16 cellular contexts compared by ENCODE assay signal in genomic region chr7:21603972-21604749, GRCh38.
DNase-seq lines count a peak whose midpoint lies in the region; ATAC-seq, FAIRE-seq and TF ChIP-seq lines count a peak whose summit lies in the region.
"Had no signal": no experiment of that assay in that cellular context is flagged by ENCODE, and none has a peak within 500 bp of the region (broad histone marks: within the 10 kb centered on the region; RNA-seq: fewer than 3 reads in every experiment).

No MANE protein-coding gene starts in this region.

- FAIRE-seq in GM12878 (lab: Jason Lieb, UNC), result no peak
- FAIRE-seq: H54, K562 had no signal

- intact Hi-C loops in GM12878 (cut with micrococcal nuclease; ENCODE audit: unreplicated experiment), result no loop called here

- SMC1A ChIA-PET in GM12878 (lab: Charles Lee; ENCODE audit: uncharacterized antibody, unreplicated experiment), result interaction anchor here (0.9 to 2.3 kb wide), 5 partner anchors 17 to 163 kb away, joined by 3 to 8 read pairs (median 3); no protein-coding TSS in a partner anchor

- ATAC-seq in CD4-positive, CD25-positive, alpha-beta regulatory T cell (ENCODE audit: low read depth in 2 of 2), result no peak
- ATAC-seq in HG03175 (IDR thresholded peaks at IDR 0.05; ENCODE audit: unreplicated experiment) (peak; percentile 42), GM12878 (peak; percentile 68), GM18858 (IDR thresholded peaks at IDR 0.05; ENCODE audit: unreplicated experiment) (no peak), HG03135 (IDR thresholded peaks at IDR 0.05; ENCODE audit: unreplicated experiment) (no peak)
- ATAC-seq: K562 had no signal

- BruUV-seq in GM12878 (replicated peaks; lab: Mats Ljungman, UMichigan), result no TSS peak

- RAD21 ChIA-PET in GM12878 (lab: Charles Lee; ENCODE audit: unreplicated experiment), result interaction anchor here (1.2 kb wide), 1 partner anchor 25 kb away, joined by 3 read pairs; no protein-coding TSS in a partner anchor

- H3K9me3 Mint-ChIP-seq in CD4-positive, CD25-positive, alpha-beta regulatory T cell, result peaks cover 0 to 2% (median 0%) of the 10 kb centered on the region in 7 donors

- peaks cover 5 to 19% (median 13%) of the 10 kb centered on the region in 4 donors for H3K4me1 Mint-ChIP-seq in CD4-positive, CD25-positive, alpha-beta regulatory T cell

- WGBS in GM12878 (ENCODE audit: insufficient coverage, insufficient replicate concordance, low lambda C conversion rate, missing lambda C conversion rate), result 0% methylated on average over 5 of the region's 5 CpGs

- H3K36me3 ChIP-seq in CD4-positive, CD25-positive, alpha-beta regulatory T cell (ENCODE audit: control insufficient read depth, insufficient read depth, low read length), result no peaks in the 10 kb centered on the region
- no peaks in the 10 kb centered on the region for H3K36me3 ChIP-seq in GM12878 (ENCODE audit: control insufficient read depth in 2 of 2, insufficient read depth in 2 of 2, low read length in 1 of 2)

- H3K4me2 ChIP-seq in GM12878 (ENCODE audit: control insufficient read depth, insufficient read depth), result peak overlapping the region; percentile 38; the same call in 1 of the 2 replicates
- H3K4me2 ChIP-seq: smooth muscle cell had no signal

- peaks cover 7% of the 10 kb centered on the region for H3K4me1 ChIP-seq in CD4-positive, CD25-positive, alpha-beta regulatory T cell (ENCODE audit: control insufficient read depth, insufficient read depth, low read length, poor library complexity, severe bottlenecking)
- H3K4me1 ChIP-seq in GM12878 (ENCODE audit: control insufficient read depth, insufficient read depth, low read length), result peaks cover 3% of the 10 kb centered on the region; the same call in 1 of the 2 replicates

- H3K27ac ChIP-seq in CD4-positive, CD25-positive, alpha-beta regulatory T cell (ENCODE audit: insufficient read depth, low read length, poor library complexity, severe bottlenecking), result no peak overlapping the region
- no peak overlapping the region for H3K27ac ChIP-seq in GM12878 (ENCODE audit: control insufficient read depth, insufficient read depth)
- H3K27ac ChIP-seq: dorsolateral prefrontal cortex had no signal

- peak overlapping the region; percentile 21 for H2AFZ ChIP-seq in GM12878 (ENCODE audit: control insufficient read depth, low read depth, low read length)

- in situ Hi-C loops in GM13976 (cut with MboI; ENCODE audit: low sequenced_read_pairs, unreplicated experiment) (no loop called here), GM12878 (cut with MboI) (no loop called here)

- no peak for TF ChIP-seq EP300 in GM12878 (IDR thresholded peaks at IDR 0.05; ENCODE audit: borderline replicate concordance in 1 of 2, control insufficient read depth in 1 of 2, low read depth in 2 of 2, low read length in 2 of 2)

- POLR2A ChIA-PET in GM12878 (lab: Charles Lee), result interaction anchor here (0.5 kb wide), 1 partner anchor 222 kb away, joined by 3 read pairs; no protein-coding TSS in a partner anchor

- no peak for TF ChIP-seq POLR2A in GM12878 (IDR thresholded peaks at IDR 0.05; ENCODE audit: low read depth, low read length)

- H3K4me3 Mint-ChIP-seq in CD4-positive, CD25-positive, alpha-beta regulatory T cell, result peak overlapping the region in 2 of 4 donors; percentile 16 to 28

- TF ChIP-seq CTCF in GM13976 (IDR thresholded peaks at IDR 0.05; ENCODE audit: borderline replicate concordance, control extremely low read depth, extremely low read depth, insufficient read depth, missing control alignments) (no peak), GM12878 (IDR thresholded peaks at IDR 0.05 in 2 of 3, conservative IDR thresholded peaks at IDR 0.05 in 1 of 3; ENCODE audit: control insufficient read depth in 2 of 3, extremely low read depth in 1 of 3, insufficient read depth in 1 of 3, low read depth in 3 of 3, low read length in 3 of 3) (no peak)

- H3K27me3 ChIP-seq in CD4-positive, CD25-positive, alpha-beta regulatory T cell (ENCODE audit: control insufficient read depth, insufficient read depth, low read length), result no peaks in the 10 kb centered on the region
- H3K27me3 ChIP-seq in GM12878 (replicated peaks in 1 of 2; ENCODE audit: control insufficient read depth in 2 of 2, insufficient read depth in 2 of 2, low read length in 1 of 2), result no peaks in the 10 kb centered on the region; a peak in 1 of 4 replicates

- no peaks in the 10 kb centered on the region for H3K79me2 ChIP-seq in GM12878 (ENCODE audit: control insufficient read depth, insufficient read depth, low read length)

- peak overlapping the region in 1 of 3 donors; percentile 43 for H3K27ac Mint-ChIP-seq in CD4-positive, CD25-positive, alpha-beta regulatory T cell

- H3K9ac ChIP-seq in GM12878 (ENCODE audit: control insufficient read depth, insufficient read depth, low read length), result no peak overlapping the region

- no peaks in the 10 kb centered on the region for H4K20me1 ChIP-seq in GM12878 (ENCODE audit: control insufficient read depth, insufficient read depth)

- CTCF ChIA-PET in GM12878 (lab: Yijun Ruan, JAX), result no interaction called here

- TF ChIP-seq RAD21 in GM12878 (IDR thresholded peaks at IDR 0.05; ENCODE audit: insufficient read depth, low read depth, low read length), result no peak

- H3K27me3 Mint-ChIP-seq in CD4-positive, CD25-positive, alpha-beta regulatory T cell, result no peaks in the 10 kb centered on the region

- H3K36me3 Mint-ChIP-seq in CD4-positive, CD25-positive, alpha-beta regulatory T cell, result no peaks in the 10 kb centered on the region

- no peaks in the 10 kb centered on the region for H3K9me3 ChIP-seq in CD4-positive, CD25-positive, alpha-beta regulatory T cell (ENCODE audit: control insufficient read depth in 2 of 2, low read length in 2 of 2)
- no peaks in the 10 kb centered on the region; the same call in 2 of the 3 replicates for H3K9me3 ChIP-seq in GM12878 (replicated peaks; ENCODE audit: control insufficient read depth, insufficient read depth, low read length)

- peak overlapping the region; percentile 45 for H3K4me3 ChIP-seq in CD4-positive, CD25-positive, alpha-beta regulatory T cell (ENCODE audit: low read depth, low read length)
- no peak overlapping the region for H3K4me3 ChIP-seq in GM12878
- H3K4me3 ChIP-seq: dorsolateral prefrontal cortex, K562, smooth muscle cell had no signal

- peak in 1 of 3 donors; percentile 8 for DNase-seq in CD4-positive, CD25-positive, alpha-beta regulatory T cell
- DNase-seq in GM13976 (ENCODE audit: low spot score) (peak; percentile 15), GM12878 (ENCODE audit: low read depth, low spot score) (peak; percentile 7), hepatic stellate cell (ENCODE audit: low spot score) (no peak), NCI-H446 treated with DMSO at 0.1 percent for 48 hours (lab: John Stamatoyannopoulos, UW) (no peak)
- DNase-seq: activated CD8-positive, alpha-beta memory T cell treated with anti-CD3 and anti-CD28 coated beads, Interleukin-2, amount 50 U/mL, for 48 hours; DMS53; dorsolateral prefrontal cortex; NCI-H1417; posterior cingulate gyrus had no signal

TF ChIP-seq in GM12878, 131 proteins besides CTCF, POLR2A, EP300 and RAD21:
- TF ChIP-seq IKZF2 (IDR thresholded peaks at IDR 0.05) (peak in 1 of 2 experiments; percentile 13; a peak in 1 of 4 replicates), IKZF1 (conservative IDR thresholded peaks at IDR 0.05) (0 out of 2 replicates have a peak, but pooled peaks have one; percentile 17), MTA2 (IDR thresholded peaks at IDR 0.05; ENCODE audit: low read depth) (0 out of 2 replicates have a peak, but pooled peaks have one; percentile 10), EED (IDR thresholded peaks at IDR 0.05; ENCODE audit: low read depth) (peak; percentile 44; the same call in 1 of the 2 replicates), ATF2 (IDR thresholded peaks at IDR 0.05; ENCODE audit: low read length) (no peak), JUNB (IDR thresholded peaks at IDR 0.05) (peak; percentile 8; the same call in 1 of the 2 replicates)
- TF ChIP-seq, protein P1, sequence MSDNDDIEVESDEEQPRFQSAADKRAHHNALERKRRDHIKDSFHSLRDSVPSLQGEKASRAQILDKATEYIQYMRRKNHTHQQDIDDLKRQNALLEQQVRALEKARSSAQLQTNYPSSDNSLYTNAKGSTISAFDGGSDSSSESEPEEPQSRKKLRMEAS (IDR thresholded peaks at IDR 0.05; ENCODE audit: low read depth, low read length), result no peak

Comparison
In these comparisons a context has a peak if more than half of its experiments do, and no peak if none do; other contexts are left out.
1. ATAC-seq: peak in HG03175 (single experiment) and GM12878 (single experiment); none in CD4-positive, CD25-positive, alpha-beta regulatory T cell (0 of 2), GM18858 (single experiment) and HG03135 (single experiment).
2. DNase-seq: peak in GM13976 (single experiment) and GM12878 (single experiment); none in hepatic stellate cell (single experiment) and NCI-H446 treated with DMSO at 0.1 percent for 48 hours (single experiment).